ENCODE assay signal across 1 cellular context in genomic region chrX:150766351-150767044, GRCh38.
TF ChIP-seq lines count a peak whose summit lies in the region.

No MANE protein-coding gene starts in this region.

TF ChIP-seq in IMR-90, 13 proteins besides CTCF, POLR2A, EP300 and RAD21 (continued from another document):
- TF ChIP-seq ELK1 (IDR thresholded peaks at IDR 0.05; ENCODE audit: borderline replicate concordance, low read depth, low read length) = no peak
- no peak for TF ChIP-seq USF2 (IDR thresholded peaks at IDR 0.05; ENCODE audit: low read depth, low read length)
- TF ChIP-seq SMC3 (IDR thresholded peaks at IDR 0.05; ENCODE audit: low read depth, low read length) = no peak
- no peak for TF ChIP-seq MAFK (IDR thresholded peaks at IDR 0.05; ENCODE audit: low read depth, low read length)
